13 cellular contexts compared by ENCODE assay signal in the genomic region with DNA sequence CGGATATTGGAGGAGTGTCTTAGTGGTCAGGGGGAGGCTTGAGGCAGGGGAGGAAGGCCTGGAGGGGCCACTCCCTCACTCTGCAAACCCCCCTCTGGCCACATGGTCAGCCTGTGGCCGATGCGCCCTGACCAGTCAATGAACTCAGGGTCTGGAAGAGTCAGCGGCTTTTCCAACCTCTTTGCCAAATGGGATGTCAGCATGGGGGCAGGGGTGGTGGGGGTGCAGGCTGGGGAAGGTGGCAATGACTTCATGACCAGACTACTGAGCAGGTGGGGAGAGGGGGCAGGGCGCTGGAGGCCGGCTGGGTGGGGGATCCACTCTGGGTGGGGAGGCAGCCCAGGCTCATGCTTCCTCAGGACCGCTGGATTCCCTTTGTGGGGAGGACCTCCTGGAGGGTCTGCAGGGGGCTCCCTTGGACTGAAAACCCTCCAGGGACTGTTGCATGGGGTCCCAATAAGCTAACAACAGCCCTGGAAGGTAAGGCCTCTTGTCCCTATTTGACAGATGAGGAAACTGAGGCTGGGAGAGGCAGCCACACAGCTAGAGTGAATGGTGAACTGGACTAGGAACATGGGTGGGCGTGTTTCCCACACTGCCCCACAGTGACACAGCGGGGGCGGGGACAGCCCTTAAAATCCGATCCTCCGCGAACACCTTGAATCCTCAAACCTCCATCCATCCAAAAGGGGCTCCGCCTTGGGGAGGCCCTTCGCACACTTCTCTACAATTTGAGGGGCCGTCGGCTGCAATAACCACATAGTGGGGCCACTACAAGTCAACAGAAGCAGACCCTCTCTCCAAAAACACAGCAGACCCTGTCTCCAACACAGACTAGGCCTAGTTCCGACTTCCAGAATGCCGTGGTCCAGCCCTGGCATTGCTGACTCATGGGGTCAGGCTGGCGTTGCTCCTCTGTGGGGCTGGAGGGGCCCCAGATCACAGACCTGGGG.
DNase-seq lines count a peak whose midpoint lies in the region; ATAC-seq, FAIRE-seq and TF ChIP-seq lines count a peak whose summit lies in the region.
"Had no signal": no experiment of that assay in that cellular context is flagged by ENCODE, and none has a peak within 500 bp of the region (broad histone marks: within the 10 kb centered on the region; RNA-seq: fewer than 3 reads in every experiment).

No MANE protein-coding gene starts in this region.

- H3K4me1 ChIP-seq in kidney (ENCODE audit: control insufficient read depth in 1 of 2, insufficient read depth in 1 of 2, low read depth in 1 of 2, low read length in 2 of 2) = peaks cover 43 to 48% of the 10 kb centered on the region in 2 donors
- peaks cover 4 to 5% of the 10 kb centered on the region in 2 donors for H3K4me1 ChIP-seq in small intestine (ENCODE audit: control insufficient read depth in 2 of 2, insufficient read depth in 1 of 2, low read depth in 1 of 2, low read length in 1 of 2)

- POLR2A ChIA-PET in T-cell (lab: Charles Lee) = interaction anchor here in 1 of 2 donors (0.6 kb wide), 1 partner anchor 86 kb away, joined by 9 read pairs; no protein-coding TSS in a partner anchor

- peak overlapping the region; percentile 75 to 76 for H3K27ac Mint-ChIP-seq in T-cell
- H3K27ac Mint-ChIP-seq: activated naive CD8-positive, alpha-beta T cell treated with anti-CD3 and anti-CD28 coated beads, Interleukin-2, amount 10 ng/mL, durations not matched to agents 7 days and 5 days had no signal

- CTCF ChIA-PET in T-cell (lab: Charles Lee) = interaction anchor here (1.2 to 3.2 kb wide), 3 partner anchors 94 to 102 kb away, joined by 3 to 24 read pairs (median 11); no protein-coding TSS in a partner anchor

- H3K36me3 ChIP-seq in kidney (ENCODE audit: control insufficient read depth in 1 of 2, insufficient read depth in 2 of 2, low read length in 2 of 2) (no peaks in the 10 kb centered on the region), small intestine (ENCODE audit: control insufficient read depth in 2 of 2, insufficient read depth in 2 of 2, low read length in 2 of 2) (no peaks in the 10 kb centered on the region)

- H3K27ac ChIP-seq in kidney (ENCODE audit: low read depth in 2 of 2, low read length in 2 of 2) = peak overlapping the region; percentile 69 to 91
- peak overlapping the region; percentile 95 to 96 for H3K27ac ChIP-seq in small intestine (ENCODE audit: low read depth in 1 of 2, low read length in 1 of 2)
- H3K27ac ChIP-seq: testis had no signal

- H3K9me3 ChIP-seq in kidney (ENCODE audit: control insufficient read depth in 1 of 2, low read length in 2 of 2) (no peaks in the 10 kb centered on the region), small intestine (ENCODE audit: control insufficient read depth, low read depth) (no peaks in the 10 kb centered on the region)
- H3K9me3 ChIP-seq: testis had no signal

- H3K9me3 Mint-ChIP-seq in T-cell = no peaks in the 10 kb centered on the region
- H3K9me3 Mint-ChIP-seq: activated naive CD8-positive, alpha-beta T cell treated with anti-CD3 and anti-CD28 coated beads, Interleukin-2, amount 10 ng/mL, durations not matched to agents 7 days and 5 days had no signal

- H3K27me3 Mint-ChIP-seq in T-cell = no peaks in the 10 kb centered on the region
- H3K27me3 Mint-ChIP-seq: activated naive CD8-positive, alpha-beta T cell treated with anti-CD3 and anti-CD28 coated beads, Interleukin-2, amount 10 ng/mL, durations not matched to agents 7 days and 5 days had no signal

- TF ChIP-seq CTCF in kidney (IDR thresholded peaks at IDR 0.05; ENCODE audit: borderline replicate concordance, extremely low read depth, insufficient read depth) = no peak

- H3K9ac ChIP-seq in kidney (ENCODE audit: low read length in 2 of 2) = no peak overlapping the region

- 83 to 90% (median 84%) methylated on average over 18 to 20 of the region's 20 CpGs for WGBS in small intestine, 3 donors

- FAIRE-seq in kidney (lab: Jason Lieb, UNC) (no peak), small intestine (lab: Jason Lieb, UNC) (no peak)
- FAIRE-seq: GM18507, RCC 7860 had no signal

- intact Hi-C loops in kidney (cut with DNase I) = no loop called here

- no peak overlapping the region for H3K4me3 ChIP-seq in kidney (ENCODE audit: low read length in 2 of 2)
- no peak overlapping the region for H3K4me3 ChIP-seq in small intestine (ENCODE audit: low read depth in 1 of 2, low read length in 2 of 2)
- H3K4me3 ChIP-seq: testis had no signal

- H3K4me3 Mint-ChIP-seq in T-cell = no peak overlapping the region
- H3K4me3 Mint-ChIP-seq: activated naive CD8-positive, alpha-beta T cell treated with anti-CD3 and anti-CD28 coated beads, Interleukin-2, amount 10 ng/mL, durations not matched to agents 7 days and 5 days had no signal

- DNase-seq in EL = peak; percentile 30
- DNase-seq in T-cell = peak in 1 of 34 experiments; percentile 6
- no peak for DNase-seq in kidney
- DNase-seq in small intestine = no peak
- no peak for DNase-seq in DMS53 (lab: John Stamatoyannopoulos, UW)
- DNase-seq in OCI-M2 (lab: John Stamatoyannopoulos, UW; ENCODE audit: unreplicated experiment) = no peak
- DNase-seq: activated naive CD8-positive, alpha-beta T cell treated with anti-CD3 and anti-CD28 coated beads, Interleukin-2, amount 10 ng/mL, durations not matched to agents 7 days and 5 days; stimulated activated CD4-positive, alpha-beta T cell treated with anti-CD3 and anti-CD28 coated beads, Interleukin-4, amount 100 ng/mL, for 1 hour had no signal

- H3K27me3 ChIP-seq in small intestine (ENCODE audit: control insufficient read depth in 2 of 2, insufficient read depth in 2 of 2, low read length in 2 of 2) = no peaks in the 10 kb centered on the region
- H3K27me3 ChIP-seq: testis had no signal

- H3K4me1 Mint-ChIP-seq in T-cell = peaks cover 50 to 56% (median 54%) of the 10 kb centered on the region in 3 donors

- ATAC-seq in T-cell (replicated peaks in 1 of 4) (no peak), HG03095 (IDR thresholded peaks at IDR 0.05; ENCODE audit: unreplicated experiment) (no peak), SK-N-SH treated with all-trans-retinoic acid at 6 μM for 48 hours (no peak)

- no peaks in the 10 kb centered on the region for H3K36me3 Mint-ChIP-seq in T-cell

TF ChIP-seq in SK-N-SH treated with all-trans-retinoic acid at 6 μM for 48 hours, 23 proteins besides CTCF, POLR2A, EP300 and RAD21:
- TF ChIP-seq ZNF8 (CRISPR knock-in tag; IDR thresholded peaks at IDR 0.05) (no peak), CREB5 (CRISPR knock-in tag; IDR thresholded peaks at IDR 0.05; ENCODE audit: low read depth) (no peak), ISL1 (CRISPR knock-in tag; IDR thresholded peaks at IDR 0.05) (no peak), CSRNP3 (CRISPR knock-in tag; IDR thresholded peaks at IDR 0.05) (no peak)
- TF ChIP-seq, protein P1, sequence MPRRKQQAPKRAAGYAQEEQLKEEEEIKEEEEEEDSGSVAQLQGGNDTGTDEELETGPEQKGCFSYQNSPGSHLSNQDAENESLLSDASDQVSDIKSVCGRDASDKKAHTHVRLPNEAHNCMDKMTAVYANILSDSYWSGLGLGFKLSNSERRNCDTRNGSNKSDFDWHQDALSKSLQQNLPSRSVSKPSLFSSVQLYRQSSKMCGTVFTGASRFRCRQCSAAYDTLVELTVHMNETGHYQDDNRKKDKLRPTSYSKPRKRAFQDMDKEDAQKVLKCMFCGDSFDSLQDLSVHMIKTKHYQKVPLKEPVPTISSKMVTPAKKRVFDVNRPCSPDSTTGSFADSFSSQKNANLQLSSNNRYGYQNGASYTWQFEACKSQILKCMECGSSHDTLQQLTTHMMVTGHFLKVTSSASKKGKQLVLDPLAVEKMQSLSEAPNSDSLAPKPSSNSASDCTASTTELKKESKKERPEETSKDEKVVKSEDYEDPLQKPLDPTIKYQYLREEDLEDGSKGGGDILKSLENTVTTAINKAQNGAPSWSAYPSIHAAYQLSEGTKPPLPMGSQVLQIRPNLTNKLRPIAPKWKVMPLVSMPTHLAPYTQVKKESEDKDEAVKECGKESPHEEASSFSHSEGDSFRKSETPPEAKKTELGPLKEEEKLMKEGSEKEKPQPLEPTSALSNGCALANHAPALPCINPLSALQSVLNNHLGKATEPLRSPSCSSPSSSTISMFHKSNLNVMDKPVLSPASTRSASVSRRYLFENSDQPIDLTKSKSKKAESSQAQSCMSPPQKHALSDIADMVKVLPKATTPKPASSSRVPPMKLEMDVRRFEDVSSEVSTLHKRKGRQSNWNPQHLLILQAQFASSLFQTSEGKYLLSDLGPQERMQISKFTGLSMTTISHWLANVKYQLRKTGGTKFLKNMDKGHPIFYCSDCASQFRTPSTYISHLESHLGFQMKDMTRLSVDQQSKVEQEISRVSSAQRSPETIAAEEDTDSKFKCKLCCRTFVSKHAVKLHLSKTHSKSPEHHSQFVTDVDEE (CRISPR knock-in tag; IDR thresholded peaks at IDR 0.05) = no peak
